In genomic region chr11:60974316-60974715, GRCh38 we compare ENCODE assay signal across 10 cellular contexts. TPM values are rescaled to one million over a fixed set of nuclear protein-coding genes. Genes with fewer than 3 reads are reported as not detected.
A peak's percentile ranks its signal among the peaks of the same experiment; 100 is the strongest.
DNase-seq lines count a peak whose midpoint lies in the region; ATAC-seq and TF ChIP-seq lines count a peak whose summit lies in the region.
"Not testable (repeated sequence)": the region's sequence is repeated elsewhere in the genome, so short reads cannot be mapped to it uniquely, and the experiment has no call there.
"Had no signal": no experiment of that assay in that cellular context is flagged by ENCODE, and none has a peak within 500 bp of the region (broad histone marks: within the 10 kb centered on the region; RNA-seq: fewer than 3 reads in every experiment).

No MANE protein-coding gene starts in this region.

- TF ChIP-seq CTCF in Loucy (conservative IDR thresholded peaks at IDR 0.05; ENCODE audit: low read length), result not testable (repeated sequence)

- not testable (repeated sequence) for H3K9me3 ChIP-seq in Loucy (ENCODE audit: insufficient read depth, low read depth, low read length)

- not testable (repeated sequence) for H3K9me2 ChIP-seq in Loucy (replicated peaks; ENCODE audit: low read depth, low read length)

- peaks cover 77% of the 10 kb centered on the region for H3K36me3 Mint-ChIP-seq in activated T-cell treated with anti-CD3 and anti-CD28 coated beads, Interleukin-2, amount 50 U/mL, for 24 hours (ENCODE audit: low read depth)
- H3K36me3 Mint-ChIP-seq in activated naive CD4-positive, alpha-beta T cell treated with anti-CD3 and anti-CD28 coated beads, Interleukin-2, amount 50 U/mL, for 72 hours, result peaks cover 62% of the 10 kb centered on the region in 2 donors
- not testable (repeated sequence) for H3K36me3 Mint-ChIP-seq in natural killer cell treated with Interleukin-12 subunit alpha and Interleukin-12 subunit beta and Interleukin-15 and Interleukin-18, amount 100 ng/mL, for 72 hours; stimulated activated memory B cell treated with anti-CD40 and anti-IgM and Interleukin-4, amounts not matched to agents 10 μg/mL and 1 μg/mL and 100 μg/mL, for 72 hours

- peak overlapping the region; percentile 97 for H3K4me2 ChIP-seq in Loucy (ENCODE audit: low read depth, low read length, poor library complexity, severe bottlenecking)

- not testable (repeated sequence) for H3K27me3 Mint-ChIP-seq in activated T-cell treated with anti-CD3 and anti-CD28 coated beads, Interleukin-2, amount 50 U/mL, for 24 hours; natural killer cell treated with Interleukin-12 subunit alpha and Interleukin-12 subunit beta and Interleukin-15 and Interleukin-18, amount 100 ng/mL, for 72 hours; stimulated activated memory B cell treated with anti-CD40 and anti-IgM and Interleukin-4, amounts not matched to agents 10 μg/mL and 1 μg/mL and 100 μg/mL, for 72 hours

- H3K9ac ChIP-seq in Loucy (ENCODE audit: low read depth, low read length, poor library complexity, severe bottlenecking), result peak overlapping the region; percentile 82

- not testable (repeated sequence) for H4K20me1 ChIP-seq in Loucy (ENCODE audit: insufficient read depth, low read length, poor library complexity, severe bottlenecking)

- H3K36me3 ChIP-seq in Loucy (ENCODE audit: insufficient read depth, low read length), result not testable (repeated sequence)

- H3K4me1 Mint-ChIP-seq in activated T-cell treated with anti-CD3 and anti-CD28 coated beads, Interleukin-2, amount 50 U/mL, for 24 hours (ENCODE audit: low read depth), result peaks cover 62% of the 10 kb centered on the region
- peaks cover 52 to 57% of the 10 kb centered on the region in 2 donors for H3K4me1 Mint-ChIP-seq in natural killer cell treated with Interleukin-12 subunit alpha and Interleukin-12 subunit beta and Interleukin-15 and Interleukin-18, amount 100 ng/mL, for 72 hours (ENCODE audit: low read depth in 2 of 2)
- H3K4me1 Mint-ChIP-seq in stimulated activated memory B cell treated with anti-CD40 and anti-IgM and Interleukin-4, amounts not matched to agents 10 μg/mL and 1 μg/mL and 100 μg/mL, for 72 hours, result peaks cover 55% of the 10 kb centered on the region

- H3F3A ChIP-seq in Loucy (ENCODE audit: low read depth), result not testable (repeated sequence)

- not testable (repeated sequence) for H3K27me3 ChIP-seq in Loucy (ENCODE audit: insufficient read depth, low read length, poor library complexity, severe bottlenecking)

- peak overlapping the region; percentile 88 for H3K4me3 Mint-ChIP-seq in activated T-cell treated with anti-CD3 and anti-CD28 coated beads, Interleukin-2, amount 50 U/mL, for 24 hours
- peak overlapping the region; percentile 84 for H3K4me3 Mint-ChIP-seq in natural killer cell treated with Interleukin-12 subunit alpha and Interleukin-12 subunit beta and Interleukin-15 and Interleukin-18, amount 100 ng/mL, for 72 hours
- H3K4me3 Mint-ChIP-seq in stimulated activated memory B cell treated with anti-CD40 and anti-IgM and Interleukin-4, amounts not matched to agents 10 μg/mL and 1 μg/mL and 100 μg/mL, for 72 hours, result not testable (repeated sequence)

- ATAC-seq in activated naive CD4-positive, alpha-beta T cell treated with anti-CD3 and anti-CD28 coated beads, Interleukin-2, amount 50 U/mL, for 72 hours; natural killer cell treated with Interleukin-12 subunit alpha and Interleukin-12 subunit beta and Interleukin-15 and Interleukin-18, amount 100 ng/mL, for 72 hours; stimulated activated memory B cell treated with anti-CD40 and anti-IgM and Interleukin-4, amounts not matched to agents 10 μg/mL and 1 μg/mL and 100 μg/mL, for 72 hours: not testable (repeated sequence)

- peak overlapping the region; percentile 76 for H3K4me3 ChIP-seq in Loucy (ENCODE audit: low read length, poor library complexity, severe bottlenecking)

- peaks cover 18% of the 10 kb centered on the region; the same call in 1 of the 2 replicates for H3K79me2 ChIP-seq in Loucy (ENCODE audit: insufficient read depth, low read length)

- H3K9me3 Mint-ChIP-seq in activated T-cell treated with anti-CD3 and anti-CD28 coated beads, Interleukin-2, amount 50 U/mL, for 24 hours; activated naive CD4-positive, alpha-beta T cell treated with anti-CD3 and anti-CD28 coated beads, Interleukin-2, amount 50 U/mL, for 72 hours; natural killer cell treated with Interleukin-12 subunit alpha and Interleukin-12 subunit beta and Interleukin-15 and Interleukin-18, amount 100 ng/mL, for 72 hours; stimulated activated memory B cell treated with anti-CD40 and anti-IgM and Interleukin-4, amounts not matched to agents 10 μg/mL and 1 μg/mL and 100 μg/mL, for 72 hours: not testable (repeated sequence)

- not testable (repeated sequence) for H2AFZ ChIP-seq in Loucy (ENCODE audit: low read length)

- peak overlapping the region; percentile 98 for H3K27ac Mint-ChIP-seq in activated T-cell treated with anti-CD3 and anti-CD28 coated beads, Interleukin-2, amount 50 U/mL, for 24 hours
- peak overlapping the region; percentile 99 for H3K27ac Mint-ChIP-seq in activated naive CD4-positive, alpha-beta T cell treated with anti-CD3 and anti-CD28 coated beads, Interleukin-2, amount 50 U/mL, for 72 hours
- H3K27ac Mint-ChIP-seq in natural killer cell treated with Interleukin-12 subunit alpha and Interleukin-12 subunit beta and Interleukin-15 and Interleukin-18, amount 100 ng/mL, for 72 hours, result peak overlapping the region; percentile 39 to 54
- H3K27ac Mint-ChIP-seq in stimulated activated memory B cell treated with anti-CD40 and anti-IgM and Interleukin-4, amounts not matched to agents 10 μg/mL and 1 μg/mL and 100 μg/mL, for 72 hours, result peak overlapping the region; percentile 31

- intact Hi-C loops in cardiac septum (cut with DNase I), result not testable (repeated sequence)

- H3K4me1 ChIP-seq in Loucy (ENCODE audit: insufficient read depth, low read length, poor library complexity, severe bottlenecking), result peaks cover 55% of the 10 kb centered on the region

- peak; percentile 53 for DNase-seq in activated CD4-positive, alpha-beta T cell treated with anti-CD3 and anti-CD28 coated beads for 48 hours
- peak; percentile 68 for DNase-seq in activated T-cell treated with anti-CD3 and anti-CD28 coated beads, Interleukin-2, amount 50 U/mL, for 24 hours
- DNase-seq in activated naive CD4-positive, alpha-beta T cell treated with anti-CD3 and anti-CD28 coated beads, Interleukin-2, amount 50 U/mL, for 72 hours (ENCODE audit: low spot score in 2 of 2); natural killer cell treated with Interleukin-12 subunit alpha and Interleukin-12 subunit beta and Interleukin-15 and Interleukin-18, amount 100 ng/mL, for 72 hours (ENCODE audit: low spot score): not testable (repeated sequence)
- DNase-seq in cardiac septum (ENCODE audit: low spot score), result peak; percentile 53

RNA-seq across cellular contexts. Expression of gene CD6, which starts 2.8 kb away (rescaled TPM):
- total RNA-seq in activated naive CD4-positive, alpha-beta T cell treated with anti-CD3 and anti-CD28 coated beads, Interleukin-2, amount 50 U/mL, for 72 hours, result 100 to 1,000 TPM; 227 to 339 TPM
- 0.86 TPM for total RNA-seq in cardiac septum
- 10 to 100 TPM in 1 of 2 donors, 1 to 10 TPM in 1; 5.9 to 44.0 TPM for total RNA-seq in natural killer cell treated with Interleukin-12 subunit alpha and Interleukin-12 subunit beta and Interleukin-15 and Interleukin-18, amount 100 ng/mL, for 72 hours
- total RNA-seq: GM23248, HepG2, OCI-LY7 had no signal

RNA-seq across cellular contexts. Expression of gene SLC15A3, which starts 22.3 kb away (rescaled TPM):
- 1 to 10 TPM; 5.9 to 9.0 TPM for total RNA-seq in activated naive CD4-positive, alpha-beta T cell treated with anti-CD3 and anti-CD28 coated beads, Interleukin-2, amount 50 U/mL, for 72 hours
- total RNA-seq in cardiac septum, result 11.6 TPM
- total RNA-seq in natural killer cell treated with Interleukin-12 subunit alpha and Interleukin-12 subunit beta and Interleukin-15 and Interleukin-18, amount 100 ng/mL, for 72 hours, result 1 to 10 TPM; 1.2 to 5.0 TPM

RNA-seq across cellular contexts. Expression of gene TMEM132A, which starts 50.1 kb away (rescaled TPM):
- 1 to 10 TPM in 1 of 2 donors, under 1 TPM in 1; 0.71 to 1.4 TPM for total RNA-seq in activated naive CD4-positive, alpha-beta T cell treated with anti-CD3 and anti-CD28 coated beads, Interleukin-2, amount 50 U/mL, for 72 hours
- total RNA-seq in cardiac septum, result 4.9 TPM
- total RNA-seq in natural killer cell treated with Interleukin-12 subunit alpha and Interleukin-12 subunit beta and Interleukin-15 and Interleukin-18, amount 100 ng/mL, for 72 hours, result under 1 TPM in 1 of 2 donors, not detected in 1; 0.10 TPM

Comparison
In these comparisons a context has a peak if more than half of its experiments do, and no peak if none do; other contexts are left out.
1. H3K27ac Mint-ChIP-seq: peak in every context shown above with its lines; median percentile 99 in activated naive CD4-positive, alpha-beta T cell treated with anti-CD3 and anti-CD28 coated beads, Interleukin-2, amount 50 U/mL, for 72 hours; 98 in activated T-cell treated with anti-CD3 and anti-CD28 coated beads, Interleukin-2, amount 50 U/mL, for 24 hours; 46 in natural killer cell treated with Interleukin-12 subunit alpha and Interleukin-12 subunit beta and Interleukin-15 and Interleukin-18, amount 100 ng/mL, for 72 hours; 31 in stimulated activated memory B cell treated with anti-CD40 and anti-IgM and Interleukin-4, amounts not matched to agents 10 μg/mL and 1 μg/mL and 100 μg/mL, for 72 hours.
2. RNA of gene CD6, which starts 2.8 kb away (total RNA-seq): 227 to 339 TPM in activated naive CD4-positive, alpha-beta T cell treated with anti-CD3 and anti-CD28 coated beads, Interleukin-2, amount 50 U/mL, for 72 hours; 5.9 to 44.0 TPM in natural killer cell treated with Interleukin-12 subunit alpha and Interleukin-12 subunit beta and Interleukin-15 and Interleukin-18, amount 100 ng/mL, for 72 hours and 0.86 TPM in cardiac septum (single experiment); every median in the first group is over 4 times any median in the second.